In the genomic region with DNA sequence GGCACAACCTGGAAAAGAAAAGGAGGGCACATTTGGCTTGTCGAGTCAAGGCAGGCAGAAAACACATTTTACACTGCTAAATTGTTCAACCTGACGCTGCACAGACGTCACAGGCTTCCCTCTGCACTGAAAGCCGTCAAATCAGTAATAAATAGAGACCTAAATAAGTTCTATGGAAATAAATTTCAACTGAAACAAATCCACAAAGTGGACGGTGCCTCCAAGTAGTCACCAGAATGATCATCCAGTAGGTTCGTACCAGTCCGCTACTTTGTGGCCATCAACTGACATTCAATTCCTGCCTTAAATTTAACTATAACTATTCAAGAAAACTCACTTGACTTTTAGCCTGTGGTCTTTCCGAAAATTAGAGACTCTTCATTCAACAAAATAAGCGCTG, we compare ENCODE assay signal across 1 cellular context.
TF ChIP-seq lines count a peak whose summit lies in the region.

No MANE protein-coding gene starts in this region.

TF ChIP-seq in H1, 55 proteins besides CTCF, POLR2A, EP300 and RAD21:
- TF ChIP-seq NANOG (IDR thresholded peaks at IDR 0.05; ENCODE audit: insufficient read depth, low read depth, low read length, poor library complexity, severe bottlenecking) = no peak
- TF ChIP-seq, protein P1, sequence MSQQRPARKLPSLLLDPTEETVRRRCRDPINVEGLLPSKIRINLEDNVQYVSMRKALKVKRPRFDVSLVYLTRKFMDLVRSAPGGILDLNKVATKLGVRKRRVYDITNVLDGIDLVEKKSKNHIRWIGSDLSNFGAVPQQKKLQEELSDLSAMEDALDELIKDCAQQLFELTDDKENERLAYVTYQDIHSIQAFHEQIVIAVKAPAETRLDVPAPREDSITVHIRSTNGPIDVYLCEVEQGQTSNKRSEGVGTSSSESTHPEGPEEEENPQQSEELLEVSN (IDR thresholded peaks at IDR 0.05) = no peak
- TF ChIP-seq KDM4A (IDR thresholded peaks at IDR 0.05; ENCODE audit: low read depth, low read length, severe bottlenecking) = no peak
- TF ChIP-seq KDM1A (IDR thresholded peaks at IDR 0.05; ENCODE audit: borderline replicate concordance, low read length) = no peak
- no peak for TF ChIP-seq TCF12 (IDR thresholded peaks at IDR 0.05; ENCODE audit: low read depth, low read length)
- TF ChIP-seq, protein P2, sequence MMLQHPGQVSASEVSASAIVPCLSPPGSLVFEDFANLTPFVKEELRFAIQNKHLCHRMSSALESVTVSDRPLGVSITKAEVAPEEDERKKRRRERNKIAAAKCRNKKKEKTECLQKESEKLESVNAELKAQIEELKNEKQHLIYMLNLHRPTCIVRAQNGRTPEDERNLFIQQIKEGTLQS (IDR thresholded peaks at IDR 0.05; ENCODE audit: insufficient read depth, low read depth, low read length) = no peak
- no peak for TF ChIP-seq NRF1 (IDR thresholded peaks at IDR 0.05; ENCODE audit: low read depth, low read length)
- TF ChIP-seq TAF1 (IDR thresholded peaks at IDR 0.05; ENCODE audit: low read depth, low read length) = no peak
